Comparison of ENCODE assay signal across 7 cellular contexts in genomic region chr17:2068589-2069051, GRCh38. TPM values are rescaled to one million over a fixed set of nuclear protein-coding genes. Genes with fewer than 3 reads are reported as not detected.
A peak's percentile ranks its signal among the peaks of the same experiment; 100 is the strongest.
DNase-seq lines count a peak whose midpoint lies in the region; ATAC-seq and TF ChIP-seq lines count a peak whose summit lies in the region.

No MANE protein-coding gene starts in this region.

- peaks cover 2 to 9% (median 7%) of the 10 kb centered on the region in 3 donors for H3K27me3 Mint-ChIP-seq in immature natural killer cell (ENCODE audit: low read depth in 3 of 3)

- H3K4me1 ChIP-seq in GM23248 (ENCODE audit: insufficient read depth), result peaks cover 56% of the 10 kb centered on the region
- H3K4me1 ChIP-seq in RWPE2 (ENCODE audit: insufficient read depth, poor library complexity, severe bottlenecking), result peaks cover 18% of the 10 kb centered on the region
- peaks cover 65% of the 10 kb centered on the region for H3K4me1 ChIP-seq in skeletal muscle satellite cell (ENCODE audit: control insufficient read depth, insufficient read depth, low read length)

- H3F3A ChIP-seq in GM23248 (ENCODE audit: insufficient read depth), result peaks cover 51% of the 10 kb centered on the region

- 26 to 27% methylated on average over 15 of the region's 15 CpGs for WGBS in GM23248 (ENCODE audit: low coverage in 1 of 2, low lambda C conversion rate in 2 of 2, missing lambda C conversion rate in 2 of 2), 2 experiments

- H3K27me3 ChIP-seq in GM23248 (replicated peaks; ENCODE audit: insufficient read depth), result no peaks in the 10 kb centered on the region
- H3K27me3 ChIP-seq in RWPE2 (ENCODE audit: insufficient read depth, poor library complexity, severe bottlenecking), result no peaks in the 10 kb centered on the region
- no peaks in the 10 kb centered on the region for H3K27me3 ChIP-seq in skeletal muscle satellite cell (ENCODE audit: control insufficient read depth, insufficient read depth, low read length)
- no peaks in the 10 kb centered on the region for H3K27me3 ChIP-seq in H7 (ENCODE audit: control insufficient read depth, insufficient read depth, low read length)

- TF ChIP-seq CTCF in RWPE2 (IDR thresholded peaks at IDR 0.05; ENCODE audit: poor library complexity, severe bottlenecking), result no peak

- no peak overlapping the region for H3K4me3 Mint-ChIP-seq in immature natural killer cell

- DNase-seq in GM23248, result peak; percentile 63
- peak; percentile 72 for DNase-seq in RWPE2 (ENCODE audit: low spot score)
- no peak for DNase-seq in epithelial cell of prostate (ENCODE audit: low read depth, low spot score)
- no peak for DNase-seq in immature natural killer cell
- no peak for DNase-seq in H7
- no peak for DNase-seq in stimulated activated CD4-positive, alpha-beta T cell treated with anti-CD3 and anti-CD28 coated beads, Interleukin-12 subunit alpha, Interleukin-12 subunit beta, amount 100 ng/mL, for 4 hours

- no peak overlapping the region for H2AFZ ChIP-seq in GM23248

- in situ Hi-C loops in GM23248 (cut with MboI), result loop anchor here (10.0 kb wide), 1 partner anchor 176 kb away; no protein-coding TSS in a partner anchor

- H4K20me1 ChIP-seq in GM23248 (ENCODE audit: insufficient read depth), result no peaks in the 10 kb centered on the region

- H3K36me3 ChIP-seq in GM23248 (ENCODE audit: low read depth) (no peaks in the 10 kb centered on the region), RWPE2 (ENCODE audit: low read depth) (peaks cover 5% of the 10 kb centered on the region; the same call in 1 of the 2 replicates), skeletal muscle satellite cell (ENCODE audit: insufficient read depth, low read length) (peaks cover 27% of the 10 kb centered on the region), H7 (replicated peaks; ENCODE audit: control insufficient read depth, insufficient read depth, low read length) (peaks cover 7% of the 10 kb centered on the region)

- H3K4me1 Mint-ChIP-seq in immature natural killer cell, result peaks cover 10 to 50% of the 10 kb centered on the region in 2 donors

- H3K36me3 Mint-ChIP-seq in immature natural killer cell, result peaks cover 19 to 44% (median 26%) of the 10 kb centered on the region in 3 donors

- peak overlapping the region; percentile 73 for H3K9ac ChIP-seq in GM23248
- H3K9ac ChIP-seq in skeletal muscle satellite cell (ENCODE audit: low read depth, low read length), result peak overlapping the region; percentile 43

- H3K27ac Mint-ChIP-seq in immature natural killer cell, result peak overlapping the region in 1 of 6 donors; percentile 44

- H3K9me3 Mint-ChIP-seq in immature natural killer cell, result no peaks in the 10 kb centered on the region

- peak; percentile 66 for ATAC-seq in RWPE2 (ENCODE audit: low read depth)

- H3K4me3 ChIP-seq in GM23248 (no peak overlapping the region), RWPE2 (ENCODE audit: severe bottlenecking) (no peak overlapping the region), skeletal muscle satellite cell (ENCODE audit: low read length) (peak overlapping the region; percentile 0), H7 (ENCODE audit: insufficient read depth, low read depth, low read length) (no peak overlapping the region)

- H3K4me2 ChIP-seq in GM23248 (ENCODE audit: unreplicated experiment) (peak overlapping the region; percentile 32), skeletal muscle satellite cell (ENCODE audit: low read length) (peak overlapping the region; percentile 11)

- peak overlapping the region; percentile 96 for H3K27ac ChIP-seq in GM23248
- H3K27ac ChIP-seq in RWPE2 (ENCODE audit: poor library complexity, severe bottlenecking), result peak overlapping the region; percentile 71
- H3K27ac ChIP-seq in epithelial cell of prostate, result peak overlapping the region; percentile 36

- no peaks in the 10 kb centered on the region for H3K9me2 ChIP-seq in GM23248 (ENCODE audit: insufficient read depth)

- H3K9me3 ChIP-seq in GM23248 (ENCODE audit: low read depth), result no peaks in the 10 kb centered on the region
- no peaks in the 10 kb centered on the region for H3K9me3 ChIP-seq in RWPE2 (ENCODE audit: severe bottlenecking)
- H3K9me3 ChIP-seq in skeletal muscle satellite cell (replicated peaks; ENCODE audit: low read length), result no peaks in the 10 kb centered on the region

- H3K79me2 ChIP-seq in GM23248 (ENCODE audit: insufficient read depth), result no peaks in the 10 kb centered on the region; the same call in 1 of the 2 replicates

RNA-seq across cellular contexts. Expression of gene HIC1, which starts 13.7 kb away (rescaled TPM):
- total RNA-seq in GM23248 (2014; rRNA removed; shearing (Covaris generic)), result 35.0 and 59.8 TPM in 2 replicates
- polyA plus RNA-seq in GM23248 (2016; fragmentation: Nextera tagmentation; extraction: Ambion mirVana), result 1.6 TPM in 2 replicates
- total RNA-seq in skeletal muscle satellite cell (2012; rRNA removed), result 16.2 and 29.9 TPM in 2 replicates
- polyA plus RNA-seq in immature natural killer cell, result 1 to 10 TPM in 2 of 3 donors, under 1 TPM in 1; 0.90 to 5.9 (median 1.2) TPM
- total RNA-seq in H7 (2014; rRNA removed; shearing (Covaris generic)), result 0.03 and 0.63 TPM in 2 replicates

RNA-seq across cellular contexts. Expression of gene OVCA2, which starts 26.8 kb away (rescaled TPM):
- 67.3 and 92.0 TPM in 2 replicates for total RNA-seq in GM23248 (2014; rRNA removed; shearing (Covaris generic))
- polyA plus RNA-seq in GM23248 (2016; fragmentation: Nextera tagmentation; extraction: Ambion mirVana) (63.5 and 66.1 TPM in 2 replicates), immature natural killer cell (100 to 1,000 TPM in 2 of 3 donors, 10 to 100 TPM in 1; 90.6 to 107 (median 104) TPM)
- total RNA-seq in skeletal muscle satellite cell (2012; rRNA removed), result 57.8 and 60.9 TPM in 2 replicates
- total RNA-seq in H7 (2014; rRNA removed; shearing (Covaris generic)), result 23.1 and 25.1 TPM in 2 replicates

RNA-seq across cellular contexts. Expression of gene DPH1, which starts 38.7 kb away (rescaled TPM):
- 51.2 and 58.1 TPM in 2 replicates for total RNA-seq in GM23248 (2014; rRNA removed; shearing (Covaris generic))
- polyA plus RNA-seq in GM23248 (2016; fragmentation: Nextera tagmentation; extraction: Ambion mirVana), result 41.1 and 41.2 TPM in 2 replicates
- total RNA-seq in skeletal muscle satellite cell (2012; rRNA removed), result 22.9 and 30.4 TPM in 2 replicates
- 10 to 100 TPM; 18.6 to 26.4 (median 21.4) TPM for polyA plus RNA-seq in immature natural killer cell
- 37.0 and 53.6 TPM in 2 replicates for total RNA-seq in H7 (2014; rRNA removed; shearing (Covaris generic))

RNA-seq across cellular contexts. Expression of gene RTN4RL1, which starts 43.5 kb away (rescaled TPM):
- total RNA-seq in GM23248 (2014; rRNA removed; shearing (Covaris generic)), result 0.22 TPM in 1 of 2 replicates, not detected in the other
- polyA plus RNA-seq in GM23248 (2016; fragmentation: Nextera tagmentation; extraction: Ambion mirVana) (not detected in 2 replicates), immature natural killer cell (under 1 TPM in 1 of 3 donors, not detected in 2; 0.37 TPM)
- total RNA-seq in skeletal muscle satellite cell (2012; rRNA removed), result 1.3 and 1.7 TPM in 2 replicates
- 4.0 and 7.0 TPM in 2 replicates for total RNA-seq in H7 (2014; rRNA removed; shearing (Covaris generic))

Comparison
In these comparisons a context has a peak if more than half of its experiments do, and no peak if none do; other contexts are left out.
1. DNase-seq: peak in GM23248 (single experiment) and RWPE2 (single experiment); none in epithelial cell of prostate (single experiment), immature natural killer cell (0 of 3), H7 (single experiment) and stimulated activated CD4-positive, alpha-beta T cell treated with anti-CD3 and anti-CD28 coated beads, Interleukin-12 subunit alpha, Interleukin-12 subunit beta, amount 100 ng/mL, for 4 hours (single experiment).
2. H3K27ac ChIP-seq: peak in every context shown above with its lines; median percentile 96 in GM23248; 71 in RWPE2; 36 in epithelial cell of prostate.
3. RNA of gene HIC1, which starts 13.7 kb away (total RNA-seq): 35.0 to 59.8 TPM in GM23248; 0.03 to 0.63 TPM in H7; every median in the first group is over 10 times any median in the second.